ENCODE assay signal across 34 cellular contexts in the genomic region with DNA sequence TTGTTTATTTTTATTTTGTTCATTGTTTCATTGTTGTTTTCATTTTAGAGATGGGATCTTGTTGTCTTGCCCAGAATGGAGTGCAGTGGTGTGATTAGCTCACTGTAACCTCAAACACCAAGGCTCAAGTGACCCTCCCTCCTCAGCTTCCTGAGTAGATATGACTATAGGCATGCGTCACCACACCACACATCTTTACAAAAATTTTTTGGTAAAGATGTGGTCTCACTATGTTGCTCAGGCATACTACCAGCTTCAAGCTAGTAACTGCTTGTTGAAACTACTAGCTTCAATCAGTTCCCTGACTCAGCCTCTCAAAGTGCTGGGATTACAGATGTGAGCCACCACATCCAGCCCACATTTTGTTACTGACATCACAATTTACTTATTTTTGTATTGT. TPM values are rescaled to one million over a fixed set of nuclear protein-coding genes. Genes with fewer than 3 reads are reported as not detected.
"Had no signal": no experiment of that assay in that cellular context is flagged by ENCODE, and none has a peak within 500 bp of the region (broad histone marks: within the 10 kb centered on the region; RNA-seq: fewer than 3 reads in every experiment).

No MANE protein-coding gene starts in this region.

- H3K27ac ChIP-seq: adrenal gland, ascending aorta, coronary artery, dorsolateral prefrontal cortex, heart left ventricle, neural progenitor cell, parathyroid adenoma, psoas muscle, sigmoid colon, suprapubic skin, tibial nerve had no signal

- H3K27me3 ChIP-seq: adrenal gland, ascending aorta, dorsolateral prefrontal cortex, heart left ventricle, neural progenitor cell, sigmoid colon, suprapubic skin, tibial nerve had no signal

- ATAC-seq: activated CD8-positive, alpha-beta memory T cell treated with anti-CD3 and anti-CD28 coated beads, Interleukin-2, amount 10 ng/mL, durations not matched to agents 7 days and 5 days; activated CD8-positive, alpha-beta T cell treated with anti-CD3 and anti-CD28 coated beads for 36 hours; heart left ventricle; natural killer cell; psoas muscle; stimulated activated memory B cell treated with anti-CD40 and anti-IgM and Interleukin-4, amounts not matched to agents 10 μg/mL and 1 μg/mL and 100 μg/mL, for 72 hours had no signal

- DNase-seq: activated CD4-positive, alpha-beta T cell treated with anti-CD3 and anti-CD28 coated beads, Interleukin-2, amount 10 ng/mL, durations not matched to agents 7 days and 5 days; activated CD4-positive, CD25-positive, alpha-beta regulatory T cell treated with anti-CD3 and anti-CD28 coated beads, Interleukin-2, amount 50 U/mL, for 72 hours; activated CD8-positive, alpha-beta memory T cell treated with anti-CD3 and anti-CD28 coated beads, Interleukin-2, amount 10 ng/mL, durations not matched to agents 7 days and 5 days; activated CD8-positive, alpha-beta T cell treated with anti-CD3 and anti-CD28 coated beads for 36 hours; activated naive CD4-positive, alpha-beta T cell; activated naive CD8-positive, alpha-beta T cell treated with anti-CD3 and anti-CD28 coated beads for 36 hours; activated T-cell treated with anti-CD3 and anti-CD28 coated beads, Interleukin-2, amount 50 U/mL, for 48 hours; adrenal gland; dorsolateral prefrontal cortex; effector memory CD4-positive, alpha-beta T cell; heart left ventricle; hypothalamus; immature natural killer cell; kidney; mesenchymal stem cell; natural killer cell; occipital lobe; psoas muscle; sigmoid colon; small intestine; stimulated activated CD4-positive, alpha-beta T cell treated with anti-CD3 and anti-CD28 coated beads, Interleukin-4, amount 100 ng/mL, for 24 hours; T-helper 1 cell had no signal

- H3K4me1 ChIP-seq: adrenal gland, ascending aorta, heart left ventricle, neural progenitor cell, parathyroid adenoma, psoas muscle, sigmoid colon, suprapubic skin, tibial nerve had no signal

RNA-seq across cellular contexts. Expression of a gene that starts 14.8 kb away (rescaled TPM):
- total RNA-seq: activated CD4-positive, alpha-beta T cell treated with anti-CD3 and anti-CD28 coated beads, Interleukin-2, amount 10 ng/mL, durations not matched to agents 7 days and 5 days; activated CD8-positive, alpha-beta memory T cell treated with anti-CD3 and anti-CD28 coated beads, Interleukin-2, amount 10 ng/mL, durations not matched to agents 7 days and 5 days; activated CD8-positive, alpha-beta T cell treated with anti-CD3 and anti-CD28 coated beads for 36 hours; activated naive CD8-positive, alpha-beta T cell treated with anti-CD3 and anti-CD28 coated beads for 36 hours; adrenal gland; ascending aorta; cerebellum; epithelial cell of proximal tubule; fibroblast of villous mesenchyme; kidney; lower leg skin; natural killer cell; occipital lobe; psoas muscle; sigmoid colon; suprapubic skin; tibial nerve; ureter had no signal
- polyA plus RNA-seq: adrenal gland, heart left ventricle, immature natural killer cell, psoas muscle, sigmoid colon, small intestine had no signal
